20 cellular contexts compared by ENCODE assay signal in the genomic region with DNA sequence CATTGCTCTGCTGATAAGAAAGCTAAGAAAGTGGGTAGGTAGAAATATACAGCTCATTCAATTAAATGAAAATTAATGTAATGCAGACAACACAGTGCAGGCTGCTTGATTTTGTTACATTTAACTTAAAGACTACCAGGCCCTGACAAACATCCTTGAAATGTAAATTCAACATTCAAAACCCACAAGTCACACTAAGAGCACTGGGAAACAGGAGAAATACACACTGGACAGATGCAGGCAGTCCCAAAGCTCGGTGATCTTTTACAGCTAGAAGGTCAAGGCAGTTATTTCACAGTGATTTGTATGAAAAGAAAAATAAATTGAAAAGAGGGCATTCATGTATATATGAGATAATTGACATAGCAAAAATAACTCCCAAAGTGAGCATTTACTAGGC. TPM values are rescaled to one million over a fixed set of nuclear protein-coding genes. Genes with fewer than 3 reads are reported as not detected.
DNase-seq lines count a peak whose midpoint lies in the region; ATAC-seq and TF ChIP-seq lines count a peak whose summit lies in the region.
"Had no signal": no experiment of that assay in that cellular context is flagged by ENCODE, and none has a peak within 500 bp of the region (broad histone marks: within the 10 kb centered on the region; RNA-seq: fewer than 3 reads in every experiment).

No MANE protein-coding gene starts in this region.

- H2BK15ac ChIP-seq in IMR-90 (ENCODE audit: low read depth, low read length) = no peak overlapping the region

- H3K23ac ChIP-seq in IMR-90 (ENCODE audit: low read depth, low read length) = no peak overlapping the region

- no TSS peak for BruUV-seq in IMR-90 (replicated peaks; lab: Mats Ljungman, UMichigan)

- H3K4me3 Mint-ChIP-seq in progenitor cell of endocrine pancreas (ENCODE audit: low read depth) = no peak overlapping the region
- no peak overlapping the region for H3K4me3 Mint-ChIP-seq in CD8-positive, alpha-beta memory T cell
- H3K4me3 Mint-ChIP-seq: CD4-positive, CD25-positive, alpha-beta regulatory T cell had no signal

- no peak for TF ChIP-seq POLR2A in IMR-90 (IDR thresholded peaks at IDR 0.05; ENCODE audit: low read depth, low read length)

- TF ChIP-seq RAD21 in IMR-90 (IDR thresholded peaks at IDR 0.05; ENCODE audit: low read length) (no peak), SK-N-SH (IDR thresholded peaks at IDR 0.05; ENCODE audit: low read length) (no peak)

- no peak overlapping the region for H3K4ac ChIP-seq in IMR-90 (ENCODE audit: low read depth, low read length)

- no peaks in the 10 kb centered on the region for H3K9me3 ChIP-seq in IMR-90 (ENCODE audit: control insufficient read depth, insufficient read depth, low read length)
- no peaks in the 10 kb centered on the region for H3K9me3 ChIP-seq in SK-N-SH
- H3K9me3 ChIP-seq in CD8-positive, alpha-beta memory T cell (ENCODE audit: low read length) = no peaks in the 10 kb centered on the region

- H3K4me2 ChIP-seq in IMR-90 (ENCODE audit: low read depth, low read length) (0 out of 2 replicates have a peak overlapping the region, but pooled peaks have one; percentile 54), SK-N-SH (peak overlapping the region; percentile 48; the same call in 1 of the 2 replicates)

- peaks cover 12% of the 10 kb centered on the region for H3K9me3 Mint-ChIP-seq in progenitor cell of endocrine pancreas (ENCODE audit: low read depth)
- no peaks in the 10 kb centered on the region for H3K9me3 Mint-ChIP-seq in CD8-positive, alpha-beta memory T cell
- H3K9me3 Mint-ChIP-seq: CD4-positive, CD25-positive, alpha-beta regulatory T cell had no signal

- intact Hi-C loops in IMR-90 (cut with micrococcal nuclease) = loop anchor here (5.0 to 10.0 kb wide), 2 partner anchors 150 to 268 kb away; no protein-coding TSS in a partner anchor

- no peaks in the 10 kb centered on the region for H3K79me2 ChIP-seq in SK-N-SH (ENCODE audit: insufficient read depth)

- CTCF ChIA-PET in IMR-90 (lab: Yijun Ruan, JAX) (interaction anchor here (1.3 to 2.1 kb wide), 2 partner anchors 232 kb away, joined by 3 to 10 read pairs; no protein-coding TSS in a partner anchor), SK-N-SH (lab: Yijun Ruan, JAX) (interaction anchor here (1.0 to 4.1 kb wide), 7 partner anchors 14 to 269 kb away, joined by 3 to 22 read pairs (median 4); no protein-coding TSS in a partner anchor)
- CTCF ChIA-PET in CD8-positive, alpha-beta memory T cell (lab: Charles Lee) = no interaction called here

- no peaks in the 10 kb centered on the region for H3K36me3 Mint-ChIP-seq in progenitor cell of endocrine pancreas (ENCODE audit: insufficient read depth)
- no peaks in the 10 kb centered on the region for H3K36me3 Mint-ChIP-seq in CD8-positive, alpha-beta memory T cell
- H3K36me3 Mint-ChIP-seq: CD4-positive, CD25-positive, alpha-beta regulatory T cell had no signal

- H2BK120ac ChIP-seq in IMR-90 (ENCODE audit: low read depth, low read length) = no peak overlapping the region

- no peak overlapping the region; a peak in 1 of 4 replicates for H4K8ac ChIP-seq in IMR-90 (ENCODE audit: low read depth in 2 of 2, low read length in 2 of 2)

- peaks cover 3% of the 10 kb centered on the region for H3F3A ChIP-seq in SK-N-SH (replicated peaks; ENCODE audit: insufficient read depth)

- H3K36me3 ChIP-seq in IMR-90 (ENCODE audit: control insufficient read depth, insufficient read depth, low read length) = no peaks in the 10 kb centered on the region
- H3K36me3 ChIP-seq in SK-N-SH (replicated peaks in 1 of 2; ENCODE audit: control insufficient read depth in 1 of 2, insufficient read depth in 2 of 2, low read length in 1 of 2) = no peaks in the 10 kb centered on the region
- no peaks in the 10 kb centered on the region for H3K36me3 ChIP-seq in CD8-positive, alpha-beta memory T cell (ENCODE audit: insufficient read depth, low read length)

- POLR2A ChIA-PET in IMR-90 (lab: Charles Lee; ENCODE audit: unreplicated experiment) (interaction anchor here (1.2 kb wide), 1 partner anchor 210 kb away, joined by 5 read pairs; no protein-coding TSS in a partner anchor), SK-N-SH (lab: Yijun Ruan, JAX) (no interaction called here)
- POLR2A ChIA-PET in CD8-positive, alpha-beta memory T cell (lab: Charles Lee) = no interaction called here

- H3K27ac Mint-ChIP-seq in progenitor cell of endocrine pancreas = peak overlapping the region; percentile 31
- no peak overlapping the region for H3K27ac Mint-ChIP-seq in CD8-positive, alpha-beta memory T cell

- WGBS in IMR-90 (ENCODE audit: extremely low coverage in 2 of 2, insufficient read length in 1 of 2), 2 experiments = no CpG with 5 or more reads among the region's 1 CpG
- 76% methylated on average over 1 of the region's 1 CpG for WGBS in SK-N-SH (ENCODE audit: low lambda C conversion rate)

- peak; percentile 62 for DNase-seq in IMR-90
- no peak for DNase-seq in SK-N-SH
- DNase-seq in fibroblast of peridontal ligament (ENCODE audit: extremely low read depth) = peak; percentile 14
- DNase-seq in progenitor cell of endocrine pancreas (ENCODE audit: low spot score, unreplicated experiment) = no peak
- DNase-seq in NCI-H510A treated with DMSO at 0.1 percent for 48 hours (lab: John Stamatoyannopoulos, UW) = no peak
- no peak for DNase-seq in CD8-positive, alpha-beta memory T cell
- DNase-seq in NCI-H1694 (lab: John Stamatoyannopoulos, UW) = no peak
- DNase-seq: CD4-positive, CD25-positive, alpha-beta regulatory T cell; COR-L47; DMS79; KBM-7; NCI-H1092 treated with DMSO at 0.1 percent for 48 hours; NCI-H146; NCI-H2029 treated with DMSO at 0.1 percent for 48 hours; NCI-H345; Right ventricle myocardium superior had no signal

- in situ Hi-C loops in IMR-90 (cut with MboI; ENCODE audit: low sequenced_read_pairs) = loop anchor here (10.0 kb wide), 2 partner anchors 228 to 268 kb away; no protein-coding TSS in a partner anchor

- H3K79me1 ChIP-seq in IMR-90 (ENCODE audit: low read depth in 1 of 2, low read length in 2 of 2) = no peaks in the 10 kb centered on the region

- no peak overlapping the region for H3K27ac ChIP-seq in IMR-90 (ENCODE audit: insufficient read depth, low read length)
- peak overlapping the region; percentile 42 to 76; a peak in 2 of 4 replicates for H3K27ac ChIP-seq in SK-N-SH (ENCODE audit: low read depth in 2 of 2, low read length in 1 of 2)
- H3K27ac ChIP-seq in CD8-positive, alpha-beta memory T cell (ENCODE audit: low read depth, low read length) = no peak overlapping the region
- H3K27ac ChIP-seq: HL-60, SK-N-MC had no signal

- H3K18ac ChIP-seq in IMR-90 (ENCODE audit: low read depth, low read length) = no peak overlapping the region

- H2AFZ ChIP-seq in IMR-90 (replicated peaks; ENCODE audit: low read length, poor library complexity) (no peak overlapping the region), SK-N-SH (ENCODE audit: low read depth) (no peak overlapping the region; the same call in 1 of the 2 replicates)

- H4K20me1 ChIP-seq in IMR-90 (ENCODE audit: insufficient read depth, low read length) (no peaks in the 10 kb centered on the region), SK-N-SH (ENCODE audit: insufficient read depth) (no peaks in the 10 kb centered on the region)

- peak; percentile 81 for ATAC-seq in IMR-90 (ENCODE audit: low read depth)
- ATAC-seq in HG03460 (IDR thresholded peaks at IDR 0.05; ENCODE audit: unreplicated experiment) = no peak
- ATAC-seq: HepG2 had no signal

- H3K4me3 ChIP-seq in IMR-90 (ENCODE audit: insufficient read depth, low read depth, low read length) (no peak overlapping the region), SK-N-SH (ENCODE audit: low read depth in 2 of 2, low read length in 1 of 2) (no peak overlapping the region)
- no peak overlapping the region for H3K4me3 ChIP-seq in CD8-positive, alpha-beta memory T cell (ENCODE audit: low read length)
- H3K4me3 ChIP-seq: SK-N-MC had no signal

- no peak overlapping the region for H4K91ac ChIP-seq in IMR-90 (ENCODE audit: insufficient read depth, low read depth, low read length)

- H3K27me3 ChIP-seq in IMR-90 (ENCODE audit: control insufficient read depth, insufficient read depth, low read length) (no peaks in the 10 kb centered on the region), SK-N-SH (ENCODE audit: insufficient read depth) (no peaks in the 10 kb centered on the region)
- H3K27me3 ChIP-seq in CD8-positive, alpha-beta memory T cell (ENCODE audit: insufficient read depth, low read length, poor library complexity, severe bottlenecking) = no peaks in the 10 kb centered on the region

- peaks cover 13% of the 10 kb centered on the region for H3K4me1 Mint-ChIP-seq in progenitor cell of endocrine pancreas (ENCODE audit: low read depth)
- H3K4me1 Mint-ChIP-seq in CD8-positive, alpha-beta memory T cell = no peaks in the 10 kb centered on the region
- H3K4me1 Mint-ChIP-seq: CD4-positive, CD25-positive, alpha-beta regulatory T cell had no signal

- TF ChIP-seq CTCF in IMR-90 (conservative IDR thresholded peaks at IDR 0.05; ENCODE audit: low read depth, low read length) = no peak
- TF ChIP-seq CTCF in SK-N-SH (IDR thresholded peaks at IDR 0.05) = no peak
- no peak for TF ChIP-seq CTCF in progenitor cell of endocrine pancreas (IDR thresholded peaks at IDR 0.05; ENCODE audit: unreplicated experiment)

- H3K14ac ChIP-seq in IMR-90 (replicated peaks; ENCODE audit: low read depth, low read length) = no peak overlapping the region

- H3K27me3 Mint-ChIP-seq in progenitor cell of endocrine pancreas = no peaks in the 10 kb centered on the region
- peaks cover 12 to 14% of the 10 kb centered on the region in 2 donors for H3K27me3 Mint-ChIP-seq in CD8-positive, alpha-beta memory T cell

- H3K9me2 ChIP-seq in SK-N-SH = no peaks in the 10 kb centered on the region

- peak overlapping the region; percentile 56 for H2BK5ac ChIP-seq in IMR-90 (ENCODE audit: low read depth, low read length, poor library complexity, severe bottlenecking)

- no peak overlapping the region for H3K56ac ChIP-seq in IMR-90 (ENCODE audit: extremely low read depth, insufficient read depth, low read length)

- no peaks in the 10 kb centered on the region; the same call in 1 of the 2 replicates for H3K9me1 ChIP-seq in IMR-90 (ENCODE audit: insufficient read depth, low read length)

- peaks cover 4% of the 10 kb centered on the region for H3K4me1 ChIP-seq in IMR-90 (ENCODE audit: control insufficient read depth, insufficient read depth, low read length)
- H3K4me1 ChIP-seq in SK-N-SH (ENCODE audit: control insufficient read depth in 1 of 2, insufficient read depth in 2 of 2, low read depth in 1 of 2, low read length in 1 of 2) = no peaks in the 10 kb centered on the region; a peak in 1 of 4 replicates
- H3K4me1 ChIP-seq in CD8-positive, alpha-beta memory T cell (ENCODE audit: insufficient read depth, low read length) = no peaks in the 10 kb centered on the region

- no peak overlapping the region for H2AK5ac ChIP-seq in IMR-90 (ENCODE audit: low read depth, low read length)

- H3K9ac ChIP-seq in IMR-90 (ENCODE audit: low read depth, low read length) = no peak overlapping the region
- H3K9ac ChIP-seq in SK-N-SH = no peak overlapping the region

- TF ChIP-seq EP300 in SK-N-SH (IDR thresholded peaks at IDR 0.05; ENCODE audit: borderline replicate concordance in 1 of 2, low read depth in 1 of 2, low read length in 1 of 2) = no peak

- H2AK9ac ChIP-seq in IMR-90 (replicated peaks; ENCODE audit: low read depth, low read length, poor library complexity) = no peak overlapping the region

- H2BK20ac ChIP-seq in IMR-90 (ENCODE audit: low read depth, low read length) = 0 out of 2 replicates have a peak overlapping the region, but pooled peaks have one; percentile 41

- no peak overlapping the region for H4K5ac ChIP-seq in IMR-90 (ENCODE audit: low read depth, low read length)

- dilution Hi-C loops in IMR-90 (cut with HindIII; ENCODE audit: low sequenced_read_pairs, unreplicated experiment) = no loop called here

RNA-seq across cellular contexts. Expression of a gene that starts 44.4 kb away (rescaled TPM):
- total RNA-seq in IMR-90 (2012; rRNA removed) = 11.4 and 14.9 TPM in 2 replicates
- polyA plus RNA-seq in IMR-90 (2012; rRNA removed) = 19.6 and 27.9 TPM in 2 replicates
- 3.8 and 5.3 TPM in 2 replicates for polyA plus RNA-seq in IMR-90 (2012; cell fraction: cytosol; rRNA removed)
- 14.1 and 107 TPM in 2 replicates for polyA plus RNA-seq in IMR-90 (2012; cell fraction: nucleus; rRNA removed; ENCODE audit: low replicate concordance)
- polyA plus RNA-seq in SK-N-SH (2012; rRNA removed) = 43.6 and 54.5 TPM in 2 replicates
- polyA plus RNA-seq in SK-N-SH (2012; cell fraction: cytosol; rRNA removed) = 47.4 and 52.7 TPM in 2 replicates
- 60.7 and 148 TPM in 2 replicates for polyA plus RNA-seq in SK-N-SH (2012; cell fraction: nucleus; rRNA removed)
- total RNA-seq in progenitor cell of endocrine pancreas = 21.0 and 25.7 TPM in 2 replicates
- total RNA-seq in CD8-positive, alpha-beta memory T cell = 10 to 100 TPM; 26.8 to 27.2 TPM
- 7.7 TPM for polyA plus RNA-seq in CD8-positive, alpha-beta memory T cell

Comparison
In these comparisons a context has a peak if more than half of its experiments do, and no peak if none do; other contexts are left out.
1. DNase-seq: peak in IMR-90 (single experiment) and fibroblast of peridontal ligament (single experiment); none in SK-N-SH (single experiment), progenitor cell of endocrine pancreas (single experiment), NCI-H510A treated with DMSO at 0.1 percent for 48 hours (single experiment), CD8-positive, alpha-beta memory T cell (0 of 5) and NCI-H1694 (single experiment).
2. H3K27ac ChIP-seq: peak in SK-N-SH (2 of 2); none in IMR-90 (single experiment) and CD8-positive, alpha-beta memory T cell (single experiment).